In genomic region chr4:155761916-155762315, GRCh38 we compare ENCODE assay signal across 22 cellular contexts. TPM values are rescaled to one million over a fixed set of nuclear protein-coding genes. Genes with fewer than 3 reads are reported as not detected.
DNase-seq lines count a peak whose midpoint lies in the region; ATAC-seq and TF ChIP-seq lines count a peak whose summit lies in the region.
"Had no signal": no experiment of that assay in that cellular context is flagged by ENCODE, and none has a peak within 500 bp of the region (broad histone marks: within the 10 kb centered on the region; RNA-seq: fewer than 3 reads in every experiment).

No MANE protein-coding gene starts in this region.

- no peak for ATAC-seq in IMR-90 (ENCODE audit: low read depth)
- no peak for ATAC-seq in activated CD8-positive, alpha-beta memory T cell treated with anti-CD3 and anti-CD28 coated beads, Interleukin-2, amount 10 ng/mL, durations not matched to agents 7 days and 5 days
- ATAC-seq in esophagus mucosa: no peak
- ATAC-seq: activated CD4-positive, alpha-beta T cell treated with anti-CD3 and anti-CD28 coated beads for 36 hours; activated naive CD4-positive, alpha-beta T cell treated with anti-CD3 and anti-CD28 coated beads, Interleukin-2, amount 50 U/mL, for 72 hours; body of pancreas; stimulated activated naive CD8-positive, alpha-beta T cell treated with anti-CD3 and anti-CD28 coated beads, Interleukin-15, amount 100 ng/mL, for 72 hours; upper lobe of right lung had no signal

- no peaks in the 10 kb centered on the region for H3K9me3 Mint-ChIP-seq in activated CD8-positive, alpha-beta memory T cell treated with anti-CD3 and anti-CD28 coated beads, Interleukin-2, amount 10 ng/mL, durations not matched to agents 7 days and 5 days (ENCODE audit: low read depth)
- H3K9me3 Mint-ChIP-seq: H9 had no signal

- H3K4me3 ChIP-seq in IMR-90 (ENCODE audit: insufficient read depth, low read depth, low read length): no peak overlapping the region
- H3K4me3 ChIP-seq: body of pancreas, upper lobe of right lung had no signal

- H3K4me1 Mint-ChIP-seq in activated CD8-positive, alpha-beta memory T cell treated with anti-CD3 and anti-CD28 coated beads, Interleukin-2, amount 10 ng/mL, durations not matched to agents 7 days and 5 days: peaks cover 4% of the 10 kb centered on the region

- H3K27me3 Mint-ChIP-seq in activated CD8-positive, alpha-beta memory T cell treated with anti-CD3 and anti-CD28 coated beads, Interleukin-2, amount 10 ng/mL, durations not matched to agents 7 days and 5 days: peaks cover 32% of the 10 kb centered on the region

- no peak overlapping the region for H3K9ac ChIP-seq in IMR-90 (ENCODE audit: low read depth, low read length)

- H3K4ac ChIP-seq in IMR-90 (ENCODE audit: low read depth, low read length): 0 out of 2 replicates have a peak overlapping the region, but pooled peaks have one; percentile 3

- no peak overlapping the region for H2AFZ ChIP-seq in IMR-90 (replicated peaks; ENCODE audit: low read length, poor library complexity)

- no peak overlapping the region for H3K27ac Mint-ChIP-seq in activated CD8-positive, alpha-beta memory T cell treated with anti-CD3 and anti-CD28 coated beads, Interleukin-2, amount 10 ng/mL, durations not matched to agents 7 days and 5 days
- H3K27ac Mint-ChIP-seq: activated CD4-positive, alpha-beta T cell treated with anti-CD3 and anti-CD28 coated beads for 36 hours; activated naive CD4-positive, alpha-beta T cell treated with anti-CD3 and anti-CD28 coated beads, Interleukin-2, amount 50 U/mL, for 72 hours; H9; nephron progenitor cell; stimulated activated naive CD8-positive, alpha-beta T cell treated with anti-CD3 and anti-CD28 coated beads, Interleukin-15, amount 100 ng/mL, for 72 hours had no signal

- H2BK120ac ChIP-seq in IMR-90 (ENCODE audit: low read depth, low read length): no peak overlapping the region

- H4K20me1 ChIP-seq in IMR-90 (ENCODE audit: insufficient read depth, low read length): no peaks in the 10 kb centered on the region

- POLR2A ChIA-PET in IMR-90 (lab: Charles Lee; ENCODE audit: unreplicated experiment): no interaction called here

- no peak overlapping the region for H3K56ac ChIP-seq in IMR-90 (ENCODE audit: extremely low read depth, insufficient read depth, low read length)

- H3K9me1 ChIP-seq in IMR-90 (ENCODE audit: insufficient read depth, low read length): no peaks in the 10 kb centered on the region

- TF ChIP-seq RAD21 in IMR-90 (IDR thresholded peaks at IDR 0.05; ENCODE audit: low read length): no peak

- no peaks in the 10 kb centered on the region for H3K27me3 ChIP-seq in IMR-90 (ENCODE audit: control insufficient read depth, insufficient read depth, low read length)
- H3K27me3 ChIP-seq: body of pancreas, upper lobe of right lung had no signal

- in situ Hi-C loops in IMR-90 (cut with MboI; ENCODE audit: low sequenced_read_pairs): no loop called here

- peak overlapping the region; percentile 45; the same call in 1 of the 2 replicates for H3K27ac ChIP-seq in IMR-90 (ENCODE audit: insufficient read depth, low read length)
- H3K27ac ChIP-seq: upper lobe of right lung had no signal

- intact Hi-C loops in IMR-90 (cut with micrococcal nuclease): no loop called here

- H3K14ac ChIP-seq in IMR-90 (replicated peaks; ENCODE audit: low read depth, low read length): no peak overlapping the region

- no peak overlapping the region for H2BK15ac ChIP-seq in IMR-90 (ENCODE audit: low read depth, low read length)

- no peak overlapping the region for H2BK5ac ChIP-seq in IMR-90 (ENCODE audit: low read depth, low read length, poor library complexity, severe bottlenecking)

- no peak overlapping the region for H4K8ac ChIP-seq in IMR-90 (ENCODE audit: low read depth in 2 of 2, low read length in 2 of 2)

- TF ChIP-seq POLR2A in IMR-90 (IDR thresholded peaks at IDR 0.05; ENCODE audit: low read depth, low read length): no peak

- no peak overlapping the region for H2AK9ac ChIP-seq in IMR-90 (replicated peaks; ENCODE audit: low read depth, low read length, poor library complexity)

- H3K36me3 Mint-ChIP-seq in activated CD8-positive, alpha-beta memory T cell treated with anti-CD3 and anti-CD28 coated beads, Interleukin-2, amount 10 ng/mL, durations not matched to agents 7 days and 5 days: no peaks in the 10 kb centered on the region

- H3K4me3 Mint-ChIP-seq in activated CD8-positive, alpha-beta memory T cell treated with anti-CD3 and anti-CD28 coated beads, Interleukin-2, amount 10 ng/mL, durations not matched to agents 7 days and 5 days: no peak overlapping the region
- H3K4me3 Mint-ChIP-seq: activated CD4-positive, alpha-beta T cell treated with anti-CD3 and anti-CD28 coated beads for 36 hours; H9; nephron progenitor cell; stimulated activated naive CD8-positive, alpha-beta T cell treated with anti-CD3 and anti-CD28 coated beads, Interleukin-15, amount 100 ng/mL, for 72 hours had no signal

- no peak overlapping the region for H2AK5ac ChIP-seq in IMR-90 (ENCODE audit: low read depth, low read length)

- H3K4me1 ChIP-seq in IMR-90 (ENCODE audit: control insufficient read depth, insufficient read depth, low read length): peaks cover 5% of the 10 kb centered on the region; the same call in 1 of the 2 replicates
- H3K4me1 ChIP-seq: body of pancreas had no signal

- TF ChIP-seq CTCF in IMR-90 (conservative IDR thresholded peaks at IDR 0.05; ENCODE audit: low read depth, low read length): no peak

- no peak overlapping the region for H3K23ac ChIP-seq in IMR-90 (ENCODE audit: low read depth, low read length)

- peak overlapping the region; percentile 33; the same call in 1 of the 2 replicates for H3K4me2 ChIP-seq in IMR-90 (ENCODE audit: low read depth, low read length)

- no peaks in the 10 kb centered on the region for H3K9me3 ChIP-seq in IMR-90 (ENCODE audit: control insufficient read depth, insufficient read depth, low read length)
- H3K9me3 ChIP-seq: body of pancreas, upper lobe of right lung had no signal

- H3K36me3 ChIP-seq in IMR-90 (ENCODE audit: control insufficient read depth, insufficient read depth, low read length): no peaks in the 10 kb centered on the region; the same call in 1 of the 2 replicates
- H3K36me3 ChIP-seq: upper lobe of right lung had no signal

- H3K18ac ChIP-seq in IMR-90 (ENCODE audit: low read depth, low read length): peak overlapping the region; percentile 12; the same call in 1 of the 2 replicates

- CTCF ChIA-PET in IMR-90 (lab: Yijun Ruan, JAX): no interaction called here
- CTCF ChIA-PET in activated CD8-positive, alpha-beta memory T cell treated with anti-CD3 and anti-CD28 coated beads, Interleukin-2, amount 10 ng/mL, durations not matched to agents 7 days and 5 days (lab: Charles Lee): no interaction called here

- peak overlapping the region; percentile 20; the same call in 1 of the 2 replicates for H4K5ac ChIP-seq in IMR-90 (ENCODE audit: low read depth, low read length)

- DNase-seq in IMR-90: no peak
- peak; percentile 41 for DNase-seq in amniotic epithelial cell (ENCODE audit: low read depth)
- peak; percentile 91 for DNase-seq in kidney glomerular epithelial cell (lab: John Stamatoyannopoulos, UW)
- DNase-seq in renal cortical epithelial cell (ENCODE audit: low read depth): peak; percentile 92
- no peak for DNase-seq in DMS79 treated with DMSO at 0.1 percent for 48 hours (lab: John Stamatoyannopoulos, UW)
- DNase-seq in activated CD8-positive, alpha-beta memory T cell treated with anti-CD3 and anti-CD28 coated beads, Interleukin-2, amount 10 ng/mL, durations not matched to agents 7 days and 5 days: no peak
- no peak for DNase-seq in central memory CD4-positive, alpha-beta T cell
- DNase-seq: activated CD4-positive, alpha-beta T cell treated with anti-CD3 and anti-CD28 coated beads for 36 hours; body of pancreas; COR-L47; EL; H9; islet precursor cell; NCI-H526; nephron progenitor cell; Right ventricle myocardium superior; stimulated activated CD4-positive, alpha-beta T cell treated with anti-CD3 and anti-CD28 coated beads, Interleukin-4, amount 100 ng/mL, for 4 hours; stimulated activated naive CD8-positive, alpha-beta T cell treated with anti-CD3 and anti-CD28 coated beads, Interleukin-15, amount 100 ng/mL, for 72 hours; upper lobe of right lung had no signal

- no peak overlapping the region for H2BK20ac ChIP-seq in IMR-90 (ENCODE audit: low read depth, low read length)

- no peaks in the 10 kb centered on the region for H3K79me1 ChIP-seq in IMR-90 (ENCODE audit: low read depth in 1 of 2, low read length in 2 of 2)

- dilution Hi-C loops in IMR-90 (cut with HindIII; ENCODE audit: low sequenced_read_pairs, unreplicated experiment): no loop called here

- no peak overlapping the region for H4K91ac ChIP-seq in IMR-90 (ENCODE audit: insufficient read depth, low read depth, low read length)

- BruUV-seq in IMR-90 (replicated peaks; lab: Mats Ljungman, UMichigan): no TSS peak

TF ChIP-seq in IMR-90, 13 proteins besides CTCF, POLR2A, EP300 and RAD21 (continues in another document):
- TF ChIP-seq SMC3 (IDR thresholded peaks at IDR 0.05; ENCODE audit: low read depth, low read length) (no peak), RFX5 (IDR thresholded peaks at IDR 0.05; ENCODE audit: low read depth, low read length) (no peak), ELK1 (IDR thresholded peaks at IDR 0.05; ENCODE audit: borderline replicate concordance, low read depth, low read length) (no peak), MXI1 (IDR thresholded peaks at IDR 0.05; ENCODE audit: borderline replicate concordance, low read depth, low read length) (no peak)

RNA-seq across cellular contexts. Expression of gene GUCY1B1, which starts 3.1 kb away (rescaled TPM):
- total RNA-seq in IMR-90 (2012; rRNA removed): 2.8 and 2.9 TPM in 2 replicates
- 2.6 and 3.8 TPM in 2 replicates for polyA plus RNA-seq in IMR-90 (2012; rRNA removed)
- 0.90 and 1.3 TPM in 2 replicates for polyA plus RNA-seq in IMR-90 (2012; cell fraction: cytosol; rRNA removed)
- polyA plus RNA-seq in IMR-90 (2012; cell fraction: nucleus; rRNA removed; ENCODE audit: low replicate concordance): 0.49 and 4.4 TPM in 2 replicates
- 8.2 and 54.1 TPM in 2 replicates for total RNA-seq in renal cortical epithelial cell
- 1 to 10 TPM in 1 of 2 experiments, under 1 TPM in 1; 0.09 to 1.5 TPM for total RNA-seq in activated CD8-positive, alpha-beta memory T cell treated with anti-CD3 and anti-CD28 coated beads, Interleukin-2, amount 10 ng/mL, durations not matched to agents 7 days and 5 days
- total RNA-seq in esophagus mucosa: 0.96 TPM
- total RNA-seq: A673 had no signal

Comparison
In these comparisons a context has a peak if more than half of its experiments do, and no peak if none do; other contexts are left out.
1. DNase-seq: peak in amniotic epithelial cell (single experiment), kidney glomerular epithelial cell (single experiment) and renal cortical epithelial cell (single experiment); none in IMR-90 (single experiment), DMS79 treated with DMSO at 0.1 percent for 48 hours (single experiment), activated CD8-positive, alpha-beta memory T cell treated with anti-CD3 and anti-CD28 coated beads, Interleukin-2, amount 10 ng/mL, durations not matched to agents 7 days and 5 days (single experiment) and central memory CD4-positive, alpha-beta T cell (single experiment).